ENCODE assay signal across 8 cellular contexts in genomic region chr11:17389957-17390649, GRCh38. TPM values are rescaled to one million over a fixed set of nuclear protein-coding genes. Genes with fewer than 3 reads are reported as not detected.
DNase-seq lines count a peak whose midpoint lies in the region; ATAC-seq and TF ChIP-seq lines count a peak whose summit lies in the region.

No MANE protein-coding gene starts in this region.

- peaks cover 23% of the 10 kb centered on the region for H3K27me3 Mint-ChIP-seq in activated CD4-positive, alpha-beta T cell treated with anti-CD3 and anti-CD28 coated beads, Interleukin-2, amount 10 ng/mL, durations not matched to agents 24 days and 14 days

- H3K27ac ChIP-seq in OCI-LY3 (ENCODE audit: low read length) (no peak overlapping the region), spleen (peak overlapping the region in 1 of 8 donors; percentile 65)
- no peak overlapping the region for H3K27ac ChIP-seq in effector memory CD4-positive, alpha-beta T cell (ENCODE audit: insufficient read depth, low read length, poor library complexity, severe bottlenecking)

- H3K36me3 ChIP-seq in OCI-LY3 (replicated peaks; ENCODE audit: low read depth, low read length) = no peaks in the 10 kb centered on the region
- no peaks in the 10 kb centered on the region for H3K36me3 ChIP-seq in effector memory CD4-positive, alpha-beta T cell (ENCODE audit: control insufficient read depth, insufficient read depth, low read length)
- no peaks in the 10 kb centered on the region for H3K36me3 ChIP-seq in spleen

- no peak for TF ChIP-seq CTCF in OCI-LY3 (IDR thresholded peaks at IDR 0.05; ENCODE audit: low read depth, low read length)
- TF ChIP-seq CTCF in spleen (IDR thresholded peaks at IDR 0.05 in 8 of 11, conservative IDR thresholded peaks at IDR 0.05 in 3 of 11) = no peak

- no peak overlapping the region for H3K27ac Mint-ChIP-seq in activated CD4-positive, alpha-beta T cell treated with anti-CD3 and anti-CD28 coated beads, Interleukin-2, amount 10 ng/mL, durations not matched to agents 24 days and 14 days

- intact Hi-C loops in activated CD4-positive, alpha-beta T cell treated with anti-CD3 and anti-CD28 coated beads, Interleukin-2, amount 10 ng/mL, durations not matched to agents 24 days and 14 days (cut with micrococcal nuclease) = loop anchor here (10.0 kb wide), 1 partner anchor 345 kb away; the partner anchor contains the start of gene KCNC1
- intact Hi-C loops in spleen (cut with DNase I; ENCODE audit: low total_unique reads) = no loop called here

- no peaks in the 10 kb centered on the region for H3K9me3 ChIP-seq in OCI-LY3 (ENCODE audit: insufficient read depth, low read length)
- H3K9me3 ChIP-seq in effector memory CD4-positive, alpha-beta T cell (ENCODE audit: control insufficient read depth, low read length) = no peaks in the 10 kb centered on the region
- H3K9me3 ChIP-seq in spleen = no peaks in the 10 kb centered on the region

- peaks cover 6% of the 10 kb centered on the region for H3K4me1 Mint-ChIP-seq in activated CD4-positive, alpha-beta T cell treated with anti-CD3 and anti-CD28 coated beads, Interleukin-2, amount 10 ng/mL, durations not matched to agents 24 days and 14 days

- H3K4me3 Mint-ChIP-seq in activated CD4-positive, alpha-beta T cell treated with anti-CD3 and anti-CD28 coated beads, Interleukin-2, amount 10 ng/mL, durations not matched to agents 24 days and 14 days = peak overlapping the region; percentile 85

- no peak for TF ChIP-seq POLR2A in spleen (IDR thresholded peaks at IDR 0.05)

- H3K79me2 ChIP-seq in OCI-LY3 (ENCODE audit: low read length) = no peaks in the 10 kb centered on the region

- H3K27me3 ChIP-seq in OCI-LY3 (ENCODE audit: low read depth, low read length) (peaks cover 18% of the 10 kb centered on the region), spleen (replicated peaks in 1 of 7) (peaks cover 0 to 35% (median 0%) of the 10 kb centered on the region in 7 donors)
- no peaks in the 10 kb centered on the region for H3K27me3 ChIP-seq in effector memory CD4-positive, alpha-beta T cell (replicated peaks; ENCODE audit: control insufficient read depth, insufficient read depth, low read length, poor library complexity, severe bottlenecking)

- no peaks in the 10 kb centered on the region; the same call in 1 of the 2 replicates for H4K20me1 ChIP-seq in OCI-LY3 (ENCODE audit: insufficient read depth, low read length)

- H3K4me3 ChIP-seq in OCI-LY3 (ENCODE audit: low read length) (peak overlapping the region; percentile 93), spleen (peak overlapping the region in 5 of 8 donors; percentile 44 to 79 (median 54))
- H3K4me3 ChIP-seq in effector memory CD4-positive, alpha-beta T cell (ENCODE audit: insufficient read depth, low read depth, low read length, poor library complexity, severe bottlenecking) = peak overlapping the region; percentile 69

- no peaks in the 10 kb centered on the region for H3K9me3 Mint-ChIP-seq in activated CD4-positive, alpha-beta T cell treated with anti-CD3 and anti-CD28 coated beads, Interleukin-2, amount 10 ng/mL, durations not matched to agents 24 days and 14 days

- no peaks in the 10 kb centered on the region for H3K36me3 Mint-ChIP-seq in activated CD4-positive, alpha-beta T cell treated with anti-CD3 and anti-CD28 coated beads, Interleukin-2, amount 10 ng/mL, durations not matched to agents 24 days and 14 days (ENCODE audit: low read depth)

- ATAC-seq in GM19467 (IDR thresholded peaks at IDR 0.05; ENCODE audit: unreplicated experiment) (no peak), HG03139 (IDR thresholded peaks at IDR 0.05; ENCODE audit: unreplicated experiment) (no peak)

- 56 to 68% (median 64%) methylated on average over 9 to 10 of the region's 10 CpGs for WGBS in spleen, 5 donors

- peak overlapping the region; percentile 66; the same call in 1 of the 2 replicates for H3K9ac ChIP-seq in OCI-LY3 (ENCODE audit: low read length)

- H3K4me1 ChIP-seq in OCI-LY3 (ENCODE audit: low read length) (peaks cover 16% of the 10 kb centered on the region), spleen (peaks cover 0 to 28% (median 12%) of the 10 kb centered on the region in 6 donors)
- peaks cover 3% of the 10 kb centered on the region for H3K4me1 ChIP-seq in effector memory CD4-positive, alpha-beta T cell (ENCODE audit: control insufficient read depth, insufficient read depth, low read length, poor library complexity, severe bottlenecking)

- peak overlapping the region; percentile 84 for H2AFZ ChIP-seq in OCI-LY3 (ENCODE audit: low read depth, low read length)

- no peak for DNase-seq in activated CD4-positive, alpha-beta T cell treated with anti-CD3 and anti-CD28 coated beads, Interleukin-2, amount 10 ng/mL, durations not matched to agents 24 days and 14 days
- no peak for DNase-seq in activated CD4-positive, alpha-beta T cell treated with anti-CD3 and anti-CD28 coated beads, Interleukin-2, amount 50 U/mL, for 1 hour
- no peak for DNase-seq in effector memory CD4-positive, alpha-beta T cell
- DNase-seq in spleen = peak; percentile 77
- no peak for DNase-seq in activated CD4-positive, CD25-positive, alpha-beta regulatory T cell treated with anti-CD3 and anti-CD28 coated beads, Interleukin-2, amount 50 U/mL, for 72 hours

- H3K4me2 ChIP-seq in OCI-LY3 (ENCODE audit: low read length) = peak overlapping the region; percentile 85

RNA-seq across cellular contexts. Expression of gene KCNJ11, which starts 1.6 kb away (rescaled TPM):
- total RNA-seq in activated CD4-positive, alpha-beta T cell treated with anti-CD3 and anti-CD28 coated beads, Interleukin-2, amount 10 ng/mL, durations not matched to agents 24 days and 14 days = 0.85 and 1.1 TPM in 2 replicates
- total RNA-seq in spleen = 1 to 10 TPM in 6 of 7 donors, not detected in 1; 1.2 to 3.8 (median 1.9) TPM
- polyA plus RNA-seq in spleen = under 1 TPM; 0.13 to 0.79 (median 0.51) TPM

RNA-seq across cellular contexts. Expression of gene NCR3LG1, which starts 38.5 kb away (rescaled TPM):
- 4.4 and 4.5 TPM in 2 replicates for total RNA-seq in activated CD4-positive, alpha-beta T cell treated with anti-CD3 and anti-CD28 coated beads, Interleukin-2, amount 10 ng/mL, durations not matched to agents 24 days and 14 days
- 1 to 10 TPM; 1.5 to 5.4 (median 2.3) TPM for total RNA-seq in spleen
- under 1 TPM; 0.04 to 0.16 (median 0.05) TPM for polyA plus RNA-seq in spleen
